22 cellular contexts compared by ENCODE assay signal in genomic region chr13:50955807-50956206, GRCh38. TPM values are rescaled to one million over a fixed set of nuclear protein-coding genes. Genes with fewer than 3 reads are reported as not detected.
DNase-seq lines count a peak whose midpoint lies in the region; ATAC-seq, FAIRE-seq and TF ChIP-seq lines count a peak whose summit lies in the region.
"Had no signal": no experiment of that assay in that cellular context is flagged by ENCODE, and none has a peak within 500 bp of the region (broad histone marks: within the 10 kb centered on the region; RNA-seq: fewer than 3 reads in every experiment).

No MANE protein-coding gene starts in this region.

- peaks cover 5% of the 10 kb centered on the region; the same call in 1 of the 2 replicates for H3K36me3 ChIP-seq in HUES48 (ENCODE audit: control insufficient read depth, insufficient read depth, low read length)
- peaks cover 11% of the 10 kb centered on the region; the same call in 2 of the 3 replicates for H3K36me3 ChIP-seq in K562 (ENCODE audit: control insufficient read depth, insufficient read depth, low read length)
- no peaks in the 10 kb centered on the region for H3K36me3 ChIP-seq in psoas muscle (ENCODE audit: insufficient read depth in 1 of 2, low read depth in 1 of 2)
- H3K36me3 ChIP-seq: BE2C, HAP-1 had no signal

- H3K4me3 Mint-ChIP-seq in stimulated activated effector memory CD8-positive, alpha-beta T cell treated with anti-CD3 and anti-CD28 coated beads, Interleukin-12 subunit alpha, Interleukin-12 subunit beta, amount 100 ng/mL, for 72 hours, result no peak overlapping the region
- H3K4me3 Mint-ChIP-seq: CD8-positive, alpha-beta memory T cell had no signal

- intact Hi-C loops in K562 (cut with micrococcal nuclease), result no loop called here
- intact Hi-C loops in psoas muscle (cut with DNase I), result no loop called here

- H4K20me1 ChIP-seq in K562 (replicated peaks; ENCODE audit: control insufficient read depth, insufficient read depth, low read length), result no peaks in the 10 kb centered on the region

- no peak overlapping the region for H3K4me2 ChIP-seq in K562 (ENCODE audit: insufficient read depth, low read length)

- H3K27ac ChIP-seq in HUES48 (ENCODE audit: low read depth, low read length) (peak overlapping the region; percentile 12), K562 (ENCODE audit: extremely low read depth, low read depth, low read length) (no peak overlapping the region), psoas muscle (no peak overlapping the region)
- H3K27ac ChIP-seq: GM23248, HL-60 had no signal

- no peak for TF ChIP-seq EP300 in K562 (IDR thresholded peaks at IDR 0.05; ENCODE audit: low read length)

- no peak for ATAC-seq in K562
- no peak for ATAC-seq in stimulated activated effector memory CD8-positive, alpha-beta T cell treated with anti-CD3 and anti-CD28 coated beads, Interleukin-12 subunit alpha, Interleukin-12 subunit beta, amount 100 ng/mL, for 72 hours
- ATAC-seq in HG02678 (IDR thresholded peaks at IDR 0.05; ENCODE audit: unreplicated experiment), result no peak
- no peak for ATAC-seq in stimulated activated naive CD8-positive, alpha-beta T cell treated with anti-CD3 and anti-CD28 coated beads, Interleukin-15, Interleukin-2, amounts not matched to agents 100 U/mL and 50 U/mL, for 24 hours
- ATAC-seq in psoas muscle, result no peak

- peaks cover 10% of the 10 kb centered on the region for H3K4me1 ChIP-seq in HUES48 (ENCODE audit: control insufficient read depth, insufficient read depth, low read length)
- H3K4me1 ChIP-seq in K562 (replicated peaks in 1 of 2; ENCODE audit: control insufficient read depth in 2 of 2, insufficient read depth in 2 of 2, low read length in 2 of 2), result no peaks in the 10 kb centered on the region
- no peaks in the 10 kb centered on the region for H3K4me1 ChIP-seq in psoas muscle
- H3K4me1 ChIP-seq: BE2C, HAP-1 had no signal

- POLR2A ChIA-PET in K562 (lab: Yijun Ruan, JAX), result no interaction called here

- no peaks in the 10 kb centered on the region for H3K9me3 ChIP-seq in HUES48 (ENCODE audit: control insufficient read depth, insufficient read depth, low read length)
- H3K9me3 ChIP-seq in K562 (replicated peaks; ENCODE audit: control insufficient read depth, insufficient read depth, low read depth, low read length), result no peaks in the 10 kb centered on the region
- H3K9me3 ChIP-seq in psoas muscle, result no peaks in the 10 kb centered on the region
- H3K9me3 ChIP-seq: BE2C, HAP-1 had no signal

- peak overlapping the region; percentile 37 for H3K27ac Mint-ChIP-seq in stimulated activated effector memory CD8-positive, alpha-beta T cell treated with anti-CD3 and anti-CD28 coated beads, Interleukin-12 subunit alpha, Interleukin-12 subunit beta, amount 100 ng/mL, for 72 hours

- BruUV-seq in K562 (replicated peaks; lab: Mats Ljungman, UMichigan), result no TSS peak

- peaks cover 32% of the 10 kb centered on the region for H3K36me3 Mint-ChIP-seq in stimulated activated effector memory CD8-positive, alpha-beta T cell treated with anti-CD3 and anti-CD28 coated beads, Interleukin-12 subunit alpha, Interleukin-12 subunit beta, amount 100 ng/mL, for 72 hours

- H3K4me1 Mint-ChIP-seq in stimulated activated effector memory CD8-positive, alpha-beta T cell treated with anti-CD3 and anti-CD28 coated beads, Interleukin-12 subunit alpha, Interleukin-12 subunit beta, amount 100 ng/mL, for 72 hours, result peaks cover 10% of the 10 kb centered on the region

- peak; percentile 27 for DNase-seq in NCI-H2081 treated with DMSO at 0.1 percent for 48 hours (lab: John Stamatoyannopoulos, UW)
- DNase-seq in K562 (ENCODE audit: extremely low read depth in 1 of 4, low spot score in 3 of 4), result no peak
- DNase-seq in stimulated activated effector memory CD8-positive, alpha-beta T cell treated with anti-CD3 and anti-CD28 coated beads, Interleukin-12 subunit alpha, Interleukin-12 subunit beta, amount 100 ng/mL, for 72 hours (ENCODE audit: low spot score in 2 of 2), result no peak
- DNase-seq in stimulated activated naive CD8-positive, alpha-beta T cell treated with anti-CD3 and anti-CD28 coated beads, Interleukin-15, Interleukin-2, amounts not matched to agents 100 U/mL and 50 U/mL, for 24 hours, result no peak
- DNase-seq in psoas muscle, result no peak
- DNase-seq: ACHN; BE2C; C1 segment of cervical spinal cord; CD4-positive, CD25-positive, alpha-beta regulatory T cell; CD8-positive, alpha-beta memory T cell; COR-L47; DMS 273 treated with DMSO at 0.1 percent for 48 hours; DMS53; GM23248; IMR-90 had no signal

- no peak for TF ChIP-seq POLR2A in K562 (conservative IDR thresholded peaks at IDR 0.05)

- H3K9ac ChIP-seq in HUES48 (ENCODE audit: low read depth, low read length) (no peak overlapping the region), K562 (ENCODE audit: insufficient read depth in 1 of 2, low read depth in 2 of 2, low read length in 2 of 2) (no peak overlapping the region)
- H3K9ac ChIP-seq: GM23248 had no signal

- H3K9me3 Mint-ChIP-seq in stimulated activated effector memory CD8-positive, alpha-beta T cell treated with anti-CD3 and anti-CD28 coated beads, Interleukin-12 subunit alpha, Interleukin-12 subunit beta, amount 100 ng/mL, for 72 hours, result no peaks in the 10 kb centered on the region
- H3K9me3 Mint-ChIP-seq: CD4-positive, CD25-positive, alpha-beta regulatory T cell; CD8-positive, alpha-beta memory T cell had no signal

- H3K79me2 ChIP-seq in K562 (ENCODE audit: control insufficient read depth, insufficient read depth, low read length), result no peaks in the 10 kb centered on the region

- whole genome bisulfite sequencing in K562 (ENCODE audit: insufficient coverage, low coverage, missing lambda C conversion rate), result 100% methylated on average over 1 of the region's 1 CpG
- WGBS in psoas muscle, 3 donors, result 95 to 100% (median 97%) methylated on average over 1 of the region's 1 CpG

- H2AFZ ChIP-seq in K562 (ENCODE audit: low read depth, low read length), result no peak overlapping the region
- H2AFZ ChIP-seq: GM23248 had no signal

- H3K27me3 ChIP-seq in HUES48 (ENCODE audit: control insufficient read depth, insufficient read depth, low read length) (no peaks in the 10 kb centered on the region), K562 (ENCODE audit: control insufficient read depth in 2 of 2, insufficient read depth in 2 of 2, low read length in 2 of 2) (no peaks in the 10 kb centered on the region), psoas muscle (ENCODE audit: insufficient read depth in 3 of 3, low read length in 2 of 3) (no peaks in the 10 kb centered on the region)
- H3K27me3 ChIP-seq: BE2C had no signal

- no peak for TF ChIP-seq RAD21 in K562 (CRISPR knock-in tag; conservative IDR thresholded peaks at IDR 0.05 in 1 of 2, IDR thresholded peaks at IDR 0.05 in 1 of 2)

- TF ChIP-seq CTCF in K562 (IDR thresholded peaks at IDR 0.05 in 2 of 3, conservative IDR thresholded peaks at IDR 0.05 in 1 of 3; ENCODE audit: insufficient read depth in 2 of 3, low read depth in 1 of 3, low read length in 3 of 3) (no peak), psoas muscle (IDR thresholded peaks at IDR 0.05) (no peak)

- H3K9me1 ChIP-seq in K562 (ENCODE audit: control insufficient read depth, insufficient read depth, low read length), result no peaks in the 10 kb centered on the region

- H3K4me3 ChIP-seq in HUES48 (ENCODE audit: low read depth, low read length) (no peak overlapping the region), K562 (no peak overlapping the region), psoas muscle (no peak overlapping the region)
- H3K4me3 ChIP-seq: GM23248, HAP-1 had no signal

- FAIRE-seq in K562 (lab: Jason Lieb, UNC), result no peak
- FAIRE-seq: A204.1, G401.6, GM12891 had no signal

- in situ Hi-C loops in K562 (cut with MboI), result no loop called here

- CTCF ChIA-PET in K562 (lab: Yijun Ruan, JAX; ENCODE audit: low intra/inter-chr PET ratio), result no interaction called here

RNA-seq across cellular contexts. Expression of gene RNASEH2B, which starts 46.2 kb away (rescaled TPM):
- 24.2 and 70.1 TPM in 2 replicates for total RNA-seq in K562 (2011; cell fraction: chromatin; rRNA removed; ENCODE audit: low replicate concordance)
- total RNA-seq in K562 (2011; cell fraction: nucleolus; rRNA removed), result 17.2 and 24.5 TPM in 2 replicates
- 49.1 and 91.3 TPM in 2 replicates for total RNA-seq in K562 (2011; cell fraction: nucleoplasm; rRNA removed)
- 61.1 and 62.5 TPM in 2 replicates for total RNA-seq in K562 (2014; rRNA removed)
- 68.1 and 82.4 TPM in 2 replicates for total RNA-seq in K562 (2014; rRNA removed; fragmentation: Illumina TruSeq; extraction: Trizol)
- total RNA-seq in K562 (2015; rRNA removed; fragmentation: Illumina TruSeq; extraction: Trizol), result 97.0 and 109 TPM in 2 replicates
- 41.0 and 49.9 TPM in 2 replicates for total RNA-seq in K562 (2021)
- 57.6 and 70.2 TPM in 2 replicates for polyA plus RNA-seq in K562 (2011; rRNA removed)
- polyA plus RNA-seq in K562 (2011; cell fraction: cytosol; rRNA removed), result 15.1 and 22.0 TPM in 2 replicates
- polyA plus RNA-seq in K562 (2011; cell fraction: nucleus; rRNA removed), result 24.5 and 42.9 TPM in 2 replicates
- polyA plus RNA-seq in K562 (2012), result 67.3 and 71.4 TPM in 2 replicates
- 68.2 and 83.7 TPM in 2 replicates for polyA plus RNA-seq in K562 (2014; fragmentation: Illumina TruSeq; extraction: Trizol)
- 10 to 100 TPM; 26.3 to 29.8 TPM for polyA plus RNA-seq in K562 (2014; fragmentation: Nextera tagmentation; extraction: Ambion mirVana)
- polyA plus RNA-seq in K562 (2014; rRNA removed), result 44.3 and 44.5 TPM in 2 replicates
- 55.7 and 59.4 TPM in 2 replicates for polyA minus RNA-seq in K562 (2011; rRNA and poly(A)+ RNA removed)
- polyA minus RNA-seq in K562 (2011; cell fraction: cytosol; rRNA and poly(A)+ RNA removed), result 14.6 and 19.9 TPM in 2 replicates
- polyA minus RNA-seq in K562 (2011; cell fraction: nucleus; rRNA and poly(A)+ RNA removed), result 46.9 and 69.3 TPM in 2 replicates
- 10 to 100 TPM; 10.6 to 20.7 (median 17.1) TPM for total RNA-seq in psoas muscle
- 10 to 100 TPM; 10.7 to 18.3 (median 11.6) TPM for polyA plus RNA-seq in psoas muscle
